ENCODE assay signal across 9 cellular contexts in genomic region chr3:30666564-30667249, GRCh38.
DNase-seq lines count a peak whose midpoint lies in the region; ATAC-seq and TF ChIP-seq lines count a peak whose summit lies in the region.
"Had no signal": no experiment of that assay in that cellular context is flagged by ENCODE, and none has a peak within 500 bp of the region (broad histone marks: within the 10 kb centered on the region; RNA-seq: fewer than 3 reads in every experiment).

No MANE protein-coding gene starts in this region.

- POLR2A ChIA-PET in CD8-positive, alpha-beta T cell (lab: Charles Lee) = interaction anchor here (0.6 to 8.8 kb wide), 13 partner anchors 10 to 312 kb away, joined by 3 to 90 read pairs (median 7); partner anchors contain the start of gene TGFBR2

- no peaks in the 10 kb centered on the region for H3K27me3 Mint-ChIP-seq in CD8-positive, alpha-beta T cell (ENCODE audit: low read depth)
- H3K27me3 Mint-ChIP-seq in central memory CD8-positive, alpha-beta T cell = no peaks in the 10 kb centered on the region
- no peaks in the 10 kb centered on the region for H3K27me3 Mint-ChIP-seq in neural progenitor cell (ENCODE audit: insufficient read depth, low read depth)

- no peaks in the 10 kb centered on the region for H3K9me3 Mint-ChIP-seq in CD8-positive, alpha-beta T cell
- H3K9me3 Mint-ChIP-seq in central memory CD8-positive, alpha-beta T cell = no peaks in the 10 kb centered on the region
- no peaks in the 10 kb centered on the region for H3K9me3 Mint-ChIP-seq in neural progenitor cell

- TF ChIP-seq CTCF in CD8-positive, alpha-beta T cell (IDR thresholded peaks at IDR 0.05) = no peak
- no peak for TF ChIP-seq CTCF in neural progenitor cell (IDR thresholded peaks at IDR 0.05)

- H3K4me3 ChIP-seq in CD8-positive, alpha-beta T cell (ENCODE audit: low read depth, low read length) = no peak overlapping the region
- H3K4me3 ChIP-seq in HUES64 (ENCODE audit: low read length) = no peak overlapping the region
- no peak overlapping the region for H3K4me3 ChIP-seq in neural progenitor cell
- H3K4me3 ChIP-seq: adrenal gland had no signal

- H3K9me3 ChIP-seq in CD8-positive, alpha-beta T cell (ENCODE audit: low read length) = no peaks in the 10 kb centered on the region
- H3K9me3 ChIP-seq in HUES64 (ENCODE audit: insufficient read depth, low read depth, low read length) (no peaks in the 10 kb centered on the region), neural progenitor cell (ENCODE audit: low read depth) (no peaks in the 10 kb centered on the region)
- H3K9me3 ChIP-seq: adrenal gland had no signal

- peak overlapping the region; percentile 30 for H3K4me3 Mint-ChIP-seq in CD8-positive, alpha-beta T cell
- H3K4me3 Mint-ChIP-seq in central memory CD8-positive, alpha-beta T cell = peak overlapping the region; percentile 27
- H3K4me3 Mint-ChIP-seq in neural progenitor cell = no peak overlapping the region

- H3K4me2 ChIP-seq in neural progenitor cell = peak overlapping the region; percentile 23

- peaks cover 95% of the 10 kb centered on the region for H3K4me1 Mint-ChIP-seq in CD8-positive, alpha-beta T cell (ENCODE audit: low read depth)
- peaks cover 81% of the 10 kb centered on the region for H3K4me1 Mint-ChIP-seq in central memory CD8-positive, alpha-beta T cell
- peaks cover 45% of the 10 kb centered on the region for H3K4me1 Mint-ChIP-seq in neural progenitor cell

- peak overlapping the region; percentile 91 for H3K27ac Mint-ChIP-seq in CD8-positive, alpha-beta T cell
- peak overlapping the region; percentile 64 for H3K27ac Mint-ChIP-seq in central memory CD8-positive, alpha-beta T cell (ENCODE audit: low read depth)
- no peak overlapping the region for H3K27ac Mint-ChIP-seq in neural progenitor cell

- peaks cover 98% of the 10 kb centered on the region for H3K4me1 ChIP-seq in CD8-positive, alpha-beta T cell (ENCODE audit: insufficient read depth, low read length)
- H3K4me1 ChIP-seq in HUES64 (ENCODE audit: insufficient read depth, low read length) (peaks cover 62% of the 10 kb centered on the region), neural progenitor cell (peaks cover 29% of the 10 kb centered on the region)

- H3K79me2 ChIP-seq in neural progenitor cell (ENCODE audit: low read depth) = no peaks in the 10 kb centered on the region

- intact Hi-C loops in CD8-positive, alpha-beta T cell (cut with DNase I, micrococcal nuclease) = loop anchor here (1.0 to 5.0 kb wide), 4 partner anchors 8 to 56 kb away; no protein-coding TSS in a partner anchor
- intact Hi-C loops in posterior cingulate gyrus (cut with DNase I) = no loop called here

- H3K36me3 Mint-ChIP-seq in CD8-positive, alpha-beta T cell = peaks cover 64% of the 10 kb centered on the region
- peaks cover 47% of the 10 kb centered on the region for H3K36me3 Mint-ChIP-seq in central memory CD8-positive, alpha-beta T cell (ENCODE audit: insufficient read depth)
- H3K36me3 Mint-ChIP-seq in neural progenitor cell = peaks cover 29% of the 10 kb centered on the region

- H3F3A ChIP-seq in neural progenitor cell (ENCODE audit: low read depth) = no peaks in the 10 kb centered on the region

- DNase-seq in CD8-positive, alpha-beta T cell = no peak
- DNase-seq in central memory CD8-positive, alpha-beta T cell (ENCODE audit: low spot score in 2 of 2) = no peak
- DNase-seq in neural progenitor cell (ENCODE audit: low spot score) (no peak), hepatic stellate cell (ENCODE audit: low spot score) (no peak), posterior cingulate gyrus (no peak), NCI-H82 (lab: John Stamatoyannopoulos, UW) (no peak)
- DNase-seq: adrenal gland had no signal

- CTCF ChIA-PET in CD8-positive, alpha-beta T cell (lab: Charles Lee) = interaction anchor here (0.6 to 3.7 kb wide), 12 partner anchors 8 to 468 kb away, joined by 3 to 15 read pairs (median 6); partner anchors contain the start of gene TGFBR2

- H3K27me3 ChIP-seq in CD8-positive, alpha-beta T cell (ENCODE audit: insufficient read depth, low read length) = no peaks in the 10 kb centered on the region
- H3K27me3 ChIP-seq in HUES64 (ENCODE audit: insufficient read depth, low read length) = no peaks in the 10 kb centered on the region
- no peaks in the 10 kb centered on the region for H3K27me3 ChIP-seq in neural progenitor cell
- H3K27me3 ChIP-seq: adrenal gland had no signal

- ATAC-seq in CD8-positive, alpha-beta T cell = peak; percentile 21
- ATAC-seq in central memory CD8-positive, alpha-beta T cell (replicated peaks; ENCODE audit: extremely low read depth, poor library complexity, severe bottlenecking) = peak; percentile 25
- no peak for ATAC-seq in HG02623 (IDR thresholded peaks at IDR 0.05; ENCODE audit: unreplicated experiment)

- H3K9ac ChIP-seq in HUES64 (ENCODE audit: low read depth, low read length) (no peak overlapping the region), neural progenitor cell (no peak overlapping the region)

- H3K27ac ChIP-seq in CD8-positive, alpha-beta T cell (ENCODE audit: low read depth, low read length) = no peak overlapping the region
- H3K27ac ChIP-seq in HUES64 (ENCODE audit: low read depth, low read length) = peak overlapping the region; percentile 49
- no peak overlapping the region for H3K27ac ChIP-seq in neural progenitor cell

- H4K20me1 ChIP-seq in neural progenitor cell (ENCODE audit: low read depth) = no peaks in the 10 kb centered on the region

- H2AFZ ChIP-seq in neural progenitor cell (replicated peaks) = no peak overlapping the region

- 33% methylated on average over 4 of the region's 6 CpGs for WGBS in HUES64

- peaks cover 14% of the 10 kb centered on the region for H3K36me3 ChIP-seq in CD8-positive, alpha-beta T cell (ENCODE audit: insufficient read depth, low read length)
- peaks cover 18% of the 10 kb centered on the region for H3K36me3 ChIP-seq in HUES64 (ENCODE audit: insufficient read depth, low read length)
- no peaks in the 10 kb centered on the region for H3K36me3 ChIP-seq in neural progenitor cell
